ENCODE assay signal across 11 cellular contexts in genomic region chr3:186949281-186949982, GRCh38. TPM values are rescaled to one million over a fixed set of nuclear protein-coding genes. Genes with fewer than 3 reads are reported as not detected.
DNase-seq lines count a peak whose midpoint lies in the region; ATAC-seq lines count a peak whose summit lies in the region.
"Had no signal": no experiment of that assay in that cellular context is flagged by ENCODE, and none has a peak within 500 bp of the region (broad histone marks: within the 10 kb centered on the region; RNA-seq: fewer than 3 reads in every experiment).

No MANE protein-coding gene starts in this region.

- no peaks in the 10 kb centered on the region for H3K27me3 Mint-ChIP-seq in T-helper 2 cell treated with Interferon-gamma antibody and Interleukin-4, amounts not matched to agents 5 μg/mL and 100 μg/mL, for 36 hours (ENCODE audit: low read depth)
- H3K27me3 Mint-ChIP-seq in activated CD8-positive, alpha-beta T cell treated with anti-CD3 and anti-CD28 coated beads, Interleukin-2, amount 10 ng/mL, durations not matched to agents 7 days and 5 days (ENCODE audit: low read depth): no peaks in the 10 kb centered on the region

- peaks cover 23% of the 10 kb centered on the region for H3K9me3 Mint-ChIP-seq in T-helper 2 cell treated with Interferon-gamma antibody and Interleukin-4, amounts not matched to agents 5 μg/mL and 100 μg/mL, for 36 hours
- H3K9me3 Mint-ChIP-seq in activated CD8-positive, alpha-beta T cell treated with anti-CD3 and anti-CD28 coated beads, Interleukin-2, amount 10 ng/mL, durations not matched to agents 7 days and 5 days (ENCODE audit: insufficient read depth): peaks cover 4% of the 10 kb centered on the region

- ATAC-seq in activated CD8-positive, alpha-beta T cell treated with anti-CD3 and anti-CD28 coated beads, Interleukin-2, amount 10 ng/mL, durations not matched to agents 7 days and 5 days: no peak
- ATAC-seq in left cardiac atrium: peak; percentile 17 to 75
- ATAC-seq in sciatic nerve: peak; percentile 88
- ATAC-seq in HG02840 (IDR thresholded peaks at IDR 0.05; ENCODE audit: low FRiP score, unreplicated experiment): no peak

- intact Hi-C loops in left cardiac atrium (cut with DNase I): no loop called here
- intact Hi-C loops in sciatic nerve (cut with DNase I): no loop called here

- H3K4me1 Mint-ChIP-seq in T-helper 2 cell treated with Interferon-gamma antibody and Interleukin-4, amounts not matched to agents 5 μg/mL and 100 μg/mL, for 36 hours (ENCODE audit: low read depth): peaks cover 55% of the 10 kb centered on the region
- peaks cover 44% of the 10 kb centered on the region for H3K4me1 Mint-ChIP-seq in activated CD8-positive, alpha-beta T cell treated with anti-CD3 and anti-CD28 coated beads, Interleukin-2, amount 10 ng/mL, durations not matched to agents 7 days and 5 days (ENCODE audit: low read depth)

- DNase-seq in T-helper 2 cell treated with Interferon-gamma antibody and Interleukin-4, amounts not matched to agents 5 μg/mL and 100 μg/mL, for 36 hours (ENCODE audit: low spot score): no peak
- DNase-seq in T-helper 2 cell (no peak), left cardiac atrium (peak; percentile 47), sciatic nerve (ENCODE audit: low spot score) (no peak), cerebellar nuclear complex (lab: John Stamatoyannopoulos, UW) (no peak), HK-2 (ENCODE audit: unreplicated experiment) (no peak)
- no peak for DNase-seq in activated CD8-positive, alpha-beta T cell treated with anti-CD3 and anti-CD28 coated beads, Interleukin-2, amount 10 ng/mL, durations not matched to agents 7 days and 5 days
- DNase-seq: activated gamma-delta T cell treated with Interleukin-2 at 50 U/mL for 16 hours, DMS79 treated with DMSO at 0.1 percent for 48 hours, NCI-H2029 treated with DMSO at 0.1 percent for 48 hours had no signal

- H3K4me3 Mint-ChIP-seq in T-helper 2 cell treated with Interferon-gamma antibody and Interleukin-4, amounts not matched to agents 5 μg/mL and 100 μg/mL, for 36 hours: no peak overlapping the region
- no peak overlapping the region for H3K4me3 Mint-ChIP-seq in activated CD8-positive, alpha-beta T cell treated with anti-CD3 and anti-CD28 coated beads, Interleukin-2, amount 10 ng/mL, durations not matched to agents 7 days and 5 days

- CTCF ChIA-PET in activated CD8-positive, alpha-beta T cell treated with anti-CD3 and anti-CD28 coated beads, Interleukin-2, amount 10 ng/mL, durations not matched to agents 7 days and 5 days (lab: Charles Lee): interaction anchor here (0.6 to 2.4 kb wide), 2 partner anchors 100 to 730 kb away, joined by 4 to 8 read pairs; no protein-coding TSS in a partner anchor

- H3K36me3 Mint-ChIP-seq in T-helper 2 cell treated with Interferon-gamma antibody and Interleukin-4, amounts not matched to agents 5 μg/mL and 100 μg/mL, for 36 hours (ENCODE audit: low read depth): peaks cover 84% of the 10 kb centered on the region
- peaks cover 75% of the 10 kb centered on the region for H3K36me3 Mint-ChIP-seq in activated CD8-positive, alpha-beta T cell treated with anti-CD3 and anti-CD28 coated beads, Interleukin-2, amount 10 ng/mL, durations not matched to agents 7 days and 5 days (ENCODE audit: low read depth)

- POLR2A ChIA-PET in activated CD8-positive, alpha-beta T cell treated with anti-CD3 and anti-CD28 coated beads, Interleukin-2, amount 10 ng/mL, durations not matched to agents 7 days and 5 days (lab: Charles Lee): no interaction called here

- peak overlapping the region; percentile 77 for H3K27ac Mint-ChIP-seq in T-helper 2 cell treated with Interferon-gamma antibody and Interleukin-4, amounts not matched to agents 5 μg/mL and 100 μg/mL, for 36 hours
- peak overlapping the region; percentile 56 for H3K27ac Mint-ChIP-seq in activated CD8-positive, alpha-beta T cell treated with anti-CD3 and anti-CD28 coated beads, Interleukin-2, amount 10 ng/mL, durations not matched to agents 7 days and 5 days

RNA-seq across cellular contexts. Expression of gene ST6GAL1, which starts 19.1 kb away (rescaled TPM):
- total RNA-seq in activated CD8-positive, alpha-beta T cell treated with anti-CD3 and anti-CD28 coated beads, Interleukin-2, amount 10 ng/mL, durations not matched to agents 7 days and 5 days: 100 to 1,000 TPM in 1 of 2 experiments, 10 to 100 TPM in 1; 99.1 to 109 TPM
- 10 to 100 TPM; 46.6 to 67.1 TPM for total RNA-seq in left cardiac atrium
- total RNA-seq in sciatic nerve: 62.6 TPM

Comparison
In these comparisons a context has a peak if more than half of its experiments do, and no peak if none do; other contexts are left out.
1. ATAC-seq: peak in left cardiac atrium (2 of 2) and sciatic nerve (single experiment); none in activated CD8-positive, alpha-beta T cell treated with anti-CD3 and anti-CD28 coated beads, Interleukin-2, amount 10 ng/mL, durations not matched to agents 7 days and 5 days (single experiment) and HG02840 (single experiment).